8 cellular contexts compared by ENCODE assay signal in the genomic region with DNA sequence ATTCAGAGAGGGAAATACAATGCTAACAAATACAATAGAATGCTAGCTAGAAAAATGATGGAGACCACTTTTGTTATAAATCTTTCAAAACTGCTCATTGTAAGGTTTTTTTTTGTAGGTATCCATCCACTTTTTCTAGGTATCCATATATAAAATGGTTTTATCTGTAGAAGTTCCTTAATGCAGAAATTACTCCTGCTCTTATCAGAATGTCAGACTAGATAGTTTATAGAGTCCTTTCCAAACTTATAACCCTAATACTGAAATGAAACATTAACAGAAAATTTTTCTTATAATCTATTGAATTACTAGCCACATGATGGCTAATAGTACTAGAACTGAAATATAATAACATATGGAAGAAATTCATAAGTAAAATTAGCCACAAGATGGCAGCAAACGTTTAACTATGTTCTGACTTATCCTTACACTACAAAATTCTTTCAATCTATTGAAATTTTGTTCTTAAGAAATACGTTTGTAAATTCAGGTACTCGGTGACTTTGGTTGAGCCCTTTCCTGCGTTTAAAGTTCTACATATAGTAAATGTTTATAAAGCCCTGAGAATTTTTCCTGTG. TPM values are rescaled to one million over a fixed set of nuclear protein-coding genes. Genes with fewer than 3 reads are reported as not detected.
A peak's percentile ranks its signal among the peaks of the same experiment; 100 is the strongest.
DNase-seq lines count a peak whose midpoint lies in the region; TF ChIP-seq lines count a peak whose summit lies in the region.

No MANE protein-coding gene starts in this region.

- POLR2A ChIA-PET in HEK293 (lab: Yijun Ruan, JAX): no interaction called here
- POLR2A ChIA-PET in HEK293T (lab: Yijun Ruan, JAX): no interaction called here

- DNase-seq in Caki2 (ENCODE audit: low read depth) (peak; percentile 57), NCI-H460 (ENCODE audit: extremely low read depth, low read depth) (peak; percentile 30), endodermal cell (no peak), progenitor cell of endocrine pancreas (ENCODE audit: low spot score, unreplicated experiment) (no peak), HEK293T (ENCODE audit: extremely low spot score) (no peak), AG20443 (ENCODE audit: low spot score) (no peak)
- no peak for DNase-seq in stimulated activated CD4-positive, alpha-beta T cell treated with anti-CD3 and anti-CD28 coated beads, Interleukin-4, amount 100 ng/mL, for 4 hours

- H3K36me3 ChIP-seq in HEK293 (ENCODE audit: control insufficient read depth in 2 of 2, insufficient read depth in 1 of 2, low read length in 2 of 2) (peaks cover 4 to 37% of the 10 kb centered on the region in 2 experiments), endodermal cell (ENCODE audit: control insufficient read depth, insufficient read depth, low read length) (peaks cover 52% of the 10 kb centered on the region)

- CTCF ChIA-PET in HEK293 (lab: Yijun Ruan, JAX) (interaction anchor here (0.6 kb wide), 1 partner anchor 54 kb away, joined by 3 read pairs; no protein-coding TSS in a partner anchor), HEK293T (lab: Yijun Ruan, JAX) (no interaction called here)

- 75% methylated on average over 3 of the region's 4 CpGs; no CpG with 5 or more reads in 1 of the 2 experiments for WGBS in endodermal cell (ENCODE audit: insufficient coverage in 1 of 2, insufficient read length in 1 of 2), 2 experiments

- H3K9me3 Mint-ChIP-seq in endodermal cell: no peaks in the 10 kb centered on the region
- no peaks in the 10 kb centered on the region for H3K9me3 Mint-ChIP-seq in progenitor cell of endocrine pancreas (ENCODE audit: low read depth)

- no peak overlapping the region for H3K27ac ChIP-seq in HEK293 (ENCODE audit: extremely low read depth, low read depth, low read length)
- H3K27ac ChIP-seq in endodermal cell (ENCODE audit: low read depth, low read length): no peak overlapping the region

- H3K27ac Mint-ChIP-seq in endodermal cell: no peak overlapping the region
- no peak overlapping the region for H3K27ac Mint-ChIP-seq in progenitor cell of endocrine pancreas

- H3K9ac ChIP-seq in endodermal cell (ENCODE audit: extremely low read depth, low read length, poor library complexity, severe bottlenecking): no peak overlapping the region

- no peak for TF ChIP-seq CTCF in HEK293 (tag by site-specific recombination; IDR thresholded peaks at IDR 0.05)
- peak; percentile 68 for TF ChIP-seq CTCF in endodermal cell (conservative IDR thresholded peaks at IDR 0.05)
- peak; percentile 67 for TF ChIP-seq CTCF in progenitor cell of endocrine pancreas (IDR thresholded peaks at IDR 0.05; ENCODE audit: unreplicated experiment)

- no peaks in the 10 kb centered on the region for H3K4me1 ChIP-seq in HEK293 (ENCODE audit: control insufficient read depth, insufficient read depth, low read length)
- no peaks in the 10 kb centered on the region for H3K4me1 ChIP-seq in endodermal cell (ENCODE audit: control insufficient read depth, insufficient read depth, low read length)

- no peaks in the 10 kb centered on the region for H3K27me3 ChIP-seq in endodermal cell (ENCODE audit: control insufficient read depth, insufficient read depth, low read length, poor library complexity, severe bottlenecking)

- H3K27me3 Mint-ChIP-seq in endodermal cell (ENCODE audit: insufficient read depth) (no peaks in the 10 kb centered on the region), progenitor cell of endocrine pancreas (no peaks in the 10 kb centered on the region)

- peaks cover 30% of the 10 kb centered on the region for H3K36me3 Mint-ChIP-seq in endodermal cell (ENCODE audit: low read depth)
- H3K36me3 Mint-ChIP-seq in progenitor cell of endocrine pancreas (ENCODE audit: insufficient read depth): peaks cover 4% of the 10 kb centered on the region

- H3K4me3 ChIP-seq in HEK293 (ENCODE audit: low read depth, low read length) (no peak overlapping the region), endodermal cell (ENCODE audit: low read length) (no peak overlapping the region)

- H3K9me3 ChIP-seq in HEK293 (ENCODE audit: control insufficient read depth, insufficient read depth, low read depth, low read length) (no peaks in the 10 kb centered on the region), endodermal cell (ENCODE audit: control insufficient read depth, low read length) (no peaks in the 10 kb centered on the region)

- H3K4me1 Mint-ChIP-seq in endodermal cell: no peaks in the 10 kb centered on the region
- no peaks in the 10 kb centered on the region for H3K4me1 Mint-ChIP-seq in progenitor cell of endocrine pancreas (ENCODE audit: low read depth)

- in situ Hi-C loops in Caki2 (cut with HindIII; ENCODE audit: low pct_unique_long_range_greater_than_20kb, low sequenced_read_pairs): no loop called here

- H3K4me3 Mint-ChIP-seq in endodermal cell: no peak overlapping the region
- no peak overlapping the region for H3K4me3 Mint-ChIP-seq in progenitor cell of endocrine pancreas (ENCODE audit: low read depth)

TF ChIP-seq in HEK293, 187 proteins besides CTCF, POLR2A, EP300 and RAD21:
- TF ChIP-seq ZNF654 (tag by site-specific recombination; IDR thresholded peaks at IDR 0.05; ENCODE audit: low read depth): peak; percentile 20; the same call in 1 of the 2 replicates
- TF ChIP-seq GFI1B (tag by site-specific recombination; IDR thresholded peaks at IDR 0.05): no peak
- TF ChIP-seq ZNF121 (tag by site-specific recombination; IDR thresholded peaks at IDR 0.05): no peak
- TF ChIP-seq, protein P1, sequence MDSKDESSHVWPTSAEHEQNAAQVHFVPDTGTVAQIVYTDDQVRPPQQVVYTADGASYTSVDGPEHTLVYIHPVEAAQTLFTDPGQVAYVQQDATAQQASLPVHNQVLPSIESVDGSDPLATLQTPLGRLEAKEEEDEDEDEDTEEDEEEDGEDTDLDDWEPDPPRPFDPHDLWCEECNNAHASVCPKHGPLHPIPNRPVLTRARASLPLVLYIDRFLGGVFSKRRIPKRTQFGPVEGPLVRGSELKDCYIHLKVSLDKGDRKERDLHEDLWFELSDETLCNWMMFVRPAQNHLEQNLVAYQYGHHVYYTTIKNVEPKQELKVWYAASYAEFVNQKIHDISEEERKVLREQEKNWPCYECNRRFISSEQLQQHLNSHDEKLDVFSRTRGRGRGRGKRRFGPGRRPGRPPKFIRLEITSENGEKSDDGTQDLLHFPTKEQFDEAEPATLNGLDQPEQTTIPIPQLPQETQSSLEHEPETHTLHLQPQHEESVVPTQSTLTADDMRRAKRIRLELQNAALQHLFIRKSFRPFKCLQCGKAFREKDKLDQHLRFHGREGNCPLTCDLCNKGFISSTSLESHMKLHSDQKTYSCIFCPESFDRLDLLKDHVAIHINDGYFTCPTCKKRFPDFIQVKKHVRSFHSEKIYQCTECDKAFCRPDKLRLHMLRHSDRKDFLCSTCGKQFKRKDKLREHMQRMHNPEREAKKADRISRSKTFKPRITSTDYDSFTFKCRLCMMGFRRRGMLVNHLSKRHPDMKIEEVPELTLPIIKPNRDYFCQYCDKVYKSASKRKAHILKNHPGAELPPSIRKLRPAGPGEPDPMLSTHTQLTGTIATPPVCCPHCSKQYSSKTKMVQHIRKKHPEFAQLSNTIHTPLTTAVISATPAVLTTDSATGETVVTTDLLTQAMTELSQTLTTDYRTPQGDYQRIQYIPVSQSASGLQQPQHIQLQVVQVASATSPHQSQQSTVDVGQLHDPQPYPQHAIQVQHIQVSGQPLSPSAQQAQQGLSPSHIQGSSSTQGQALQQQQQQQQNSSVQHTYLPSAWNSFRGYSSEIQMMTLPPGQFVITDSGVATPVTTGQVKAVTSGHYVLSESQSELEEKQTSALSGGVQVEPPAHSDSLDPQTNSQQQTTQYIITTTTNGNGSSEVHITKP (tag by site-specific recombination; IDR thresholded peaks at IDR 0.05): no peak
TF ChIP-seq in HEK293: peak in this region for 1.

TF ChIP-seq in HEK293T, 16 proteins besides CTCF, POLR2A, EP300 and RAD21:
- no peak for TF ChIP-seq ELF4 (IDR thresholded peaks at IDR 0.05)
- TF ChIP-seq ARNT (IDR thresholded peaks at IDR 0.05): no peak
- TF ChIP-seq L3MBTL2 (conservative IDR thresholded peaks at IDR 0.05): no peak
- no peak for TF ChIP-seq LEF1 (IDR thresholded peaks at IDR 0.05; ENCODE audit: borderline replicate concordance)
- TF ChIP-seq FOXM1 (IDR thresholded peaks at IDR 0.05; ENCODE audit: borderline replicate concordance): no peak
- no peak for TF ChIP-seq TARDBP (IDR thresholded peaks at IDR 0.05)
- no peak for TF ChIP-seq FOXK2 (IDR thresholded peaks at IDR 0.05)
- no peak for TF ChIP-seq ZNF384 (IDR thresholded peaks at IDR 0.05)
- TF ChIP-seq, protein P2, sequence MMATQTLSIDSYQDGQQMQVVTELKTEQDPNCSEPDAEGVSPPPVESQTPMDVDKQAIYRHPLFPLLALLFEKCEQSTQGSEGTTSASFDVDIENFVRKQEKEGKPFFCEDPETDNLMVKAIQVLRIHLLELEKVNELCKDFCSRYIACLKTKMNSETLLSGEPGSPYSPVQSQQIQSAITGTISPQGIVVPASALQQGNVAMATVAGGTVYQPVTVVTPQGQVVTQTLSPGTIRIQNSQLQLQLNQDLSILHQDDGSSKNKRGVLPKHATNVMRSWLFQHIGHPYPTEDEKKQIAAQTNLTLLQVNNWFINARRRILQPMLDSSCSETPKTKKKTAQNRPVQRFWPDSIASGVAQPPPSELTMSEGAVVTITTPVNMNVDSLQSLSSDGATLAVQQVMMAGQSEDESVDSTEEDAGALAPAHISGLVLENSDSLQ (IDR thresholded peaks at IDR 0.05): no peak
- no peak for TF ChIP-seq SUZ12 (IDR thresholded peaks at IDR 0.05)

RNA-seq across cellular contexts. Expression of a gene that starts 58.5 kb away (rescaled TPM):
- total RNA-seq in Caki2 (2014; rRNA removed; shearing (Covaris generic); ENCODE audit: low replicate concordance): 61.7 and 69.9 TPM in 2 replicates
- total RNA-seq in NCI-H460 (2014; rRNA removed; shearing (Covaris generic)): 169 and 171 TPM in 2 replicates
- 111 and 143 TPM in 2 replicates for polyA plus RNA-seq in NCI-H460 (2014; cell fraction: nucleus; rRNA removed)
- 100 to 1,000 TPM in 1 of 2 donors, 10 to 100 TPM in 1; 90.3 to 141 TPM for total RNA-seq in endodermal cell
- polyA plus RNA-seq in endodermal cell (2013, experiment 1 of 2): 97.1 TPM
- polyA plus RNA-seq in endodermal cell (2013, experiment 2 of 2): 103 TPM
- 38.1 and 45.4 TPM in 2 replicates for total RNA-seq in progenitor cell of endocrine pancreas

Comparison
In these comparisons a context has a peak if more than half of its experiments do, and no peak if none do; other contexts are left out.
1. DNase-seq: peak in Caki2 (single experiment) and NCI-H460 (single experiment); none in endodermal cell (single experiment), progenitor cell of endocrine pancreas (single experiment), HEK293T (single experiment), stimulated activated CD4-positive, alpha-beta T cell treated with anti-CD3 and anti-CD28 coated beads, Interleukin-4, amount 100 ng/mL, for 4 hours (0 of 2) and AG20443 (single experiment).